15 cellular contexts compared by ENCODE assay signal in the genomic region with DNA sequence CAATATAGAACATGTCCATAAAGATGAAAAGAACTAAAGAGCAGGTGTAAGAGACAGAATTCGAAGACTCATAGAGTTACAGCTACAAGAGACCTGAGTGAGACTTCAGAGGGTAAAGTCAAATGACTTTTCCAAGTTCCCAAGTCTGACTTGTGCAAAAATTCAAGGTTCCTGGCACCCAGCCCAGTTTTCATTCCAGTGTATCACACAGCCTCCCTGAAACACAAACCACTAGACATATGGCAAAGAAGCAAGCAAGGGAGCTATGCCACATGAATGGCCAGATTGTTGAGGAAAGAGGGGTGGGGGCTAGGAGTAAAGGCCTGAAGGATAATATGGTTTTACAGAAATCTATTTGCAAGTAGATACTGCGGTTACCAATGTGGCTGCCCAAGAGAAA.
A peak's percentile ranks its signal among the peaks of the same experiment; 100 is the strongest.
DNase-seq lines count a peak whose midpoint lies in the region; ATAC-seq, FAIRE-seq and TF ChIP-seq lines count a peak whose summit lies in the region.
"Had no signal": no experiment of that assay in that cellular context is flagged by ENCODE, and none has a peak within 500 bp of the region (broad histone marks: within the 10 kb centered on the region; RNA-seq: fewer than 3 reads in every experiment).

No MANE protein-coding gene starts in this region.

- BruUV-seq in endothelial cell of umbilical vein (replicated peaks; lab: Mats Ljungman, UMichigan): no TSS peak

- peaks cover 2% of the 10 kb centered on the region for H3K9me1 ChIP-seq in endothelial cell of umbilical vein (replicated peaks; ENCODE audit: control insufficient read depth, extremely low read depth, insufficient read depth, low read length)

- H3K4me2 ChIP-seq in endothelial cell of umbilical vein (ENCODE audit: insufficient read depth, low read length): no peak overlapping the region

- dilution Hi-C loops in endothelial cell of umbilical vein (cut with MboI; ENCODE audit: extremely low pct_ligation_motif_present, low sequenced_read_pairs): no loop called here

- no peak overlapping the region for H3K9ac ChIP-seq in endothelial cell of umbilical vein (replicated peaks; ENCODE audit: extremely low read depth, insufficient read depth, low read length)

- H3K36me3 ChIP-seq in endothelial cell of umbilical vein (ENCODE audit: control insufficient read depth in 2 of 2, extremely low read depth in 1 of 2, insufficient read depth in 2 of 2, low read length in 2 of 2): no peaks in the 10 kb centered on the region

- no peak overlapping the region for H3K27ac ChIP-seq in endothelial cell of umbilical vein (ENCODE audit: insufficient read depth, low read depth, low read length)

- TF ChIP-seq POLR2A in endothelial cell of umbilical vein (IDR thresholded peaks at IDR 0.05; ENCODE audit: low read depth, low read length): no peak

- POLR2A ChIA-PET in endothelial cell of umbilical vein (lab: Charles Lee): interaction anchor here (0.5 kb wide), 1 partner anchor 39 kb away, joined by 9 read pairs; no protein-coding TSS in a partner anchor

- H3K4me1 ChIP-seq in endothelial cell of umbilical vein (ENCODE audit: control insufficient read depth, extremely low read depth, insufficient read depth, low read length): no peaks in the 10 kb centered on the region

- H3K9me3 ChIP-seq in endothelial cell of umbilical vein (replicated peaks; ENCODE audit: control insufficient read depth, insufficient read depth, low read length): no peaks in the 10 kb centered on the region

- no peaks in the 10 kb centered on the region for H3K27me3 ChIP-seq in endothelial cell of umbilical vein (ENCODE audit: control insufficient read depth in 2 of 2, insufficient read depth in 2 of 2, low read length in 2 of 2)

- peak; percentile 5 for DNase-seq in HCEC 1CT
- peak; percentile 93 for DNase-seq in NCI-H82 (lab: John Stamatoyannopoulos, UW)
- peak; percentile 33 for DNase-seq in endothelial cell of umbilical vein (ENCODE audit: low read depth, low spot score)
- peak; percentile 60 for DNase-seq in sciatic nerve (ENCODE audit: low spot score)
- DNase-seq: activated CD8-positive, alpha-beta T cell treated with anti-CD3 and anti-CD28 coated beads for 36 hours; activated gamma-delta T cell treated with Interleukin-2 at 50 U/mL for 16 hours; CD8-positive, alpha-beta T cell; kidney; naive B cell; NCI-H2081 had no signal

- intact Hi-C loops in endothelial cell of umbilical vein (cut with micrococcal nuclease): no loop called here
- intact Hi-C loops in sciatic nerve (cut with DNase I): no loop called here

- no peaks in the 10 kb centered on the region for H4K20me1 ChIP-seq in endothelial cell of umbilical vein (replicated peaks; ENCODE audit: control insufficient read depth, extremely low read depth, insufficient read depth, low read length)

- H3K4me3 ChIP-seq in endothelial cell of umbilical vein (replicated peaks in 1 of 3; ENCODE audit: insufficient read depth in 1 of 3, low read depth in 1 of 3, low read length in 3 of 3): no peak overlapping the region

- no peak for FAIRE-seq in endothelial cell of umbilical vein (lab: Jason Lieb, UNC)
- FAIRE-seq: colon, kidney had no signal

- ATAC-seq in sciatic nerve: no peak
- no peak for ATAC-seq in GM21723 (IDR thresholded peaks at IDR 0.05; ENCODE audit: unreplicated experiment)
- no peak for ATAC-seq in HG02938 (IDR thresholded peaks at IDR 0.05; ENCODE audit: unreplicated experiment)
- no peak for ATAC-seq in HG02981 (IDR thresholded peaks at IDR 0.05; ENCODE audit: unreplicated experiment)
- ATAC-seq: activated CD8-positive, alpha-beta T cell treated with anti-CD3 and anti-CD28 coated beads for 36 hours; CD8-positive, alpha-beta T cell; Panc1 had no signal

- TF ChIP-seq CTCF in endothelial cell of umbilical vein (IDR thresholded peaks at IDR 0.05; ENCODE audit: extremely low read depth in 1 of 2, insufficient read depth in 1 of 2, low read depth in 1 of 2, low read length in 2 of 2): no peak

- no peaks in the 10 kb centered on the region for H3K79me2 ChIP-seq in endothelial cell of umbilical vein (ENCODE audit: control insufficient read depth, insufficient read depth, low read length)

- no peak overlapping the region for H2AFZ ChIP-seq in endothelial cell of umbilical vein (ENCODE audit: low read depth, low read length)

- CTCF ChIA-PET in endothelial cell of umbilical vein (lab: Charles Lee): interaction anchor here (1.1 kb wide), 1 partner anchor 213 kb away, joined by 3 read pairs; no protein-coding TSS in a partner anchor

TF ChIP-seq in endothelial cell of umbilical vein, 7 proteins besides CTCF, POLR2A, EP300 and RAD21:
- TF ChIP-seq FOS (IDR thresholded peaks at IDR 0.05; ENCODE audit: borderline replicate concordance, insufficient read depth, low read length) (no peak), POLR2AphosphoS5 (IDR thresholded peaks at IDR 0.05; ENCODE audit: insufficient read depth, low read depth, low read length) (no peak), MYC (IDR thresholded peaks at IDR 0.05; ENCODE audit: low read depth, low read length) (no peak), JUN (IDR thresholded peaks at IDR 0.05; ENCODE audit: borderline replicate concordance, insufficient read depth, insufficient read length, low read depth) (no peak), GATA2 (IDR thresholded peaks at IDR 0.05; ENCODE audit: insufficient read depth, insufficient read length, low read depth, low read length) (no peak), EZH2 (IDR thresholded peaks at IDR 0.05; ENCODE audit: borderline replicate concordance, low read depth, low read length, severe bottlenecking) (no peak)
- TF ChIP-seq, protein P1, sequence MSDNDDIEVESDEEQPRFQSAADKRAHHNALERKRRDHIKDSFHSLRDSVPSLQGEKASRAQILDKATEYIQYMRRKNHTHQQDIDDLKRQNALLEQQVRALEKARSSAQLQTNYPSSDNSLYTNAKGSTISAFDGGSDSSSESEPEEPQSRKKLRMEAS (IDR thresholded peaks at IDR 0.05; ENCODE audit: insufficient read depth, insufficient read length): no peak

Comparison
In these comparisons a context has a peak if more than half of its experiments do, and no peak if none do; other contexts are left out.
1. DNase-seq: peak in every context shown above with its lines; median percentile 93 in NCI-H82; 60 in sciatic nerve; 33 in endothelial cell of umbilical vein; 5 in HCEC 1CT.